In genomic region chr12:46368138-46368537, GRCh38 we compare ENCODE assay signal across 8 cellular contexts. TPM values are rescaled to one million over a fixed set of nuclear protein-coding genes. Genes with fewer than 3 reads are reported as not detected.
DNase-seq lines count a peak whose midpoint lies in the region; ATAC-seq and TF ChIP-seq lines count a peak whose summit lies in the region.
"Had no signal": no experiment of that assay in that cellular context is flagged by ENCODE, and none has a peak within 500 bp of the region (broad histone marks: within the 10 kb centered on the region; RNA-seq: fewer than 3 reads in every experiment).

No MANE protein-coding gene starts in this region.

- H3K36me3 ChIP-seq in ascending aorta (peaks cover 76 to 79% of the 10 kb centered on the region in 2 donors), left lung (peaks cover 11 to 79% of the 10 kb centered on the region in 2 donors), stomach smooth muscle (ENCODE audit: control insufficient read depth in 2 of 2, insufficient read depth in 2 of 2, low read length in 2 of 2) (peaks cover 40 to 69% of the 10 kb centered on the region in 2 donors)

- H3K27ac Mint-ChIP-seq in IgD-negative memory B cell: peak overlapping the region; percentile 33 to 91 (median 68)

- H3K4me1 Mint-ChIP-seq in IgD-negative memory B cell: peaks cover 19 to 44% (median 36%) of the 10 kb centered on the region in 3 donors

- peaks cover 0 to 2% (median 0%) of the 10 kb centered on the region in 3 donors for H3K9me3 Mint-ChIP-seq in IgD-negative memory B cell

- H3K4me1 ChIP-seq in ascending aorta: peaks cover 20 to 56% of the 10 kb centered on the region in 2 donors
- H3K4me1 ChIP-seq in left lung: peaks cover 56 to 75% of the 10 kb centered on the region in 2 donors
- peaks cover 37% of the 10 kb centered on the region for H3K4me1 ChIP-seq in stomach smooth muscle (ENCODE audit: control insufficient read depth, insufficient read depth, low read length)

- H3K9me3 ChIP-seq in ascending aorta (no peaks in the 10 kb centered on the region), left lung (no peaks in the 10 kb centered on the region), stomach smooth muscle (ENCODE audit: control insufficient read depth in 2 of 2, low read length in 2 of 2) (no peaks in the 10 kb centered on the region)

- peak overlapping the region in 2 of 4 donors; percentile 78 to 100 for H3K4me3 Mint-ChIP-seq in IgD-negative memory B cell

- H3K27me3 Mint-ChIP-seq in IgD-negative memory B cell: no peaks in the 10 kb centered on the region

- no peaks in the 10 kb centered on the region for H3K27me3 ChIP-seq in ascending aorta
- no peaks in the 10 kb centered on the region for H3K27me3 ChIP-seq in left lung
- no peaks in the 10 kb centered on the region for H3K27me3 ChIP-seq in stomach smooth muscle (ENCODE audit: control insufficient read depth in 1 of 2, insufficient read depth in 2 of 2, low read length in 2 of 2)

- H3K4me3 ChIP-seq in ascending aorta (peak overlapping the region; percentile 94 to 98), left lung (peak overlapping the region; percentile 1 to 88), stomach smooth muscle (ENCODE audit: low read length in 2 of 2) (peak overlapping the region; percentile 41 to 94)

- no peak for ATAC-seq in left lung

- peak overlapping the region; percentile 1 to 98 for H3K27ac ChIP-seq in ascending aorta
- H3K27ac ChIP-seq in left lung: peak overlapping the region; percentile 3 to 98
- H3K27ac ChIP-seq in stomach smooth muscle (ENCODE audit: low read length): no peak overlapping the region

- peak overlapping the region; percentile 13 to 80 for H3K9ac ChIP-seq in stomach smooth muscle (ENCODE audit: low read length in 2 of 2)

- H3K36me3 Mint-ChIP-seq in IgD-negative memory B cell: peaks cover 6% of the 10 kb centered on the region

- TF ChIP-seq CTCF in ascending aorta (IDR thresholded peaks at IDR 0.05): no peak
- TF ChIP-seq CTCF in left lung (IDR thresholded peaks at IDR 0.05): no peak

- intact Hi-C loops in ascending aorta (cut with DNase I): loop anchor here (5.0 kb wide), 2 partner anchors 146 to 216 kb away; no protein-coding TSS in a partner anchor
- intact Hi-C loops in left lung (cut with DNase I): no loop called here

- DNase-seq in ascending aorta (ENCODE audit: low spot score in 2 of 2) (no peak), left lung (no peak), NCI-H2196 (lab: John Stamatoyannopoulos, UW; ENCODE audit: unreplicated experiment) (no peak), NCI-H1930 (lab: John Stamatoyannopoulos, UW) (no peak), D341Med (ENCODE audit: low spot score) (no peak)
- DNase-seq: amniotic stem cell had no signal

RNA-seq across cellular contexts. Expression of gene SLC38A2, which starts 4.4 kb away (rescaled TPM):
- 51.1 TPM for polyA plus RNA-seq in IgD-negative memory B cell
- total RNA-seq in ascending aorta (384 TPM), left lung (100 to 1,000 TPM; 209 to 270 TPM)

Comparison
In these comparisons a context has a peak if more than half of its experiments do, and no peak if none do; other contexts are left out.
1. H3K4me3 ChIP-seq: peak in every context shown above with its lines; median percentile 96 in ascending aorta; 68 in stomach smooth muscle; 44 in left lung.